Comparison of ENCODE assay signal across 24 cellular contexts in the genomic region with DNA sequence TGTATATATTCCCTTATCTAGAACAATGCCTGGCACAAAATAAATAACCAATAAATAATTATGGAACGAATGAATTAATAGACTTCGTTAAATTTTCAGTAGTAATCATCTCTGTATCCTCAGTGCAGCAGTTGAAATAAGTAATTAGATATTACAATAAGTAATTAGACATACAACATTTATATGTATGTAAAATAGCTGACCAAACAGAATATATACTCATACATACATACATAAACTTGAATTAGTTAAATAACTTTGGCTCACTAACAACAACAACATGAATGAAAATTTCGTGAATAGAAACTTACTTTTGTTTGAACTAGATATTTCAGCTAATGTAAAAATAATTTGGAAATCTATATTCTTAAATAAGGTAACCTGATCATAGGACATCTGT.
"Had no signal": no experiment of that assay in that cellular context is flagged by ENCODE, and none has a peak within 500 bp of the region (broad histone marks: within the 10 kb centered on the region; RNA-seq: fewer than 3 reads in every experiment).

No MANE protein-coding gene starts in this region.

- DNase-seq: Kasumi-1, MM.1S, MV-4-11, NCI-H1048, NCI-H1105, NCI-H1417, NCI-H1436 treated with DMSO at 0.1 percent for 48 hours, NCI-H1694, NCI-H187 treated with DMSO at 0.1 percent for 48 hours, NCI-H2029 treated with DMSO at 0.1 percent for 48 hours, NCI-H2227 treated with DMSO at 0.1 percent for 48 hours, NCI-H524, NCI-H69, NCI-H774, PC-3, SHP77, SK-N-SH, SW 1271, T-cell had no signal

- ATAC-seq: Panc1, PC-3, T-cell had no signal

- H3K27ac ChIP-seq: HL-60, KMS-11, RWPE1 had no signal

- H3K9me3 Mint-ChIP-seq: T-cell had no signal

- H3K4me3 Mint-ChIP-seq: T-cell had no signal

- H3K4me1 Mint-ChIP-seq: T-cell had no signal

- FAIRE-seq: HTR-8/SVneo had no signal

- H3K4me2 ChIP-seq: KMS-11, SK-N-SH had no signal

- H3K9me3 ChIP-seq: SK-N-SH had no signal

- H3K9ac ChIP-seq: KMS-11, SK-N-SH had no signal

- H3K27ac Mint-ChIP-seq: T-cell had no signal

- H3K36me3 Mint-ChIP-seq: T-cell had no signal
